Comparison of ENCODE assay signal across 9 cellular contexts in the genomic region with DNA sequence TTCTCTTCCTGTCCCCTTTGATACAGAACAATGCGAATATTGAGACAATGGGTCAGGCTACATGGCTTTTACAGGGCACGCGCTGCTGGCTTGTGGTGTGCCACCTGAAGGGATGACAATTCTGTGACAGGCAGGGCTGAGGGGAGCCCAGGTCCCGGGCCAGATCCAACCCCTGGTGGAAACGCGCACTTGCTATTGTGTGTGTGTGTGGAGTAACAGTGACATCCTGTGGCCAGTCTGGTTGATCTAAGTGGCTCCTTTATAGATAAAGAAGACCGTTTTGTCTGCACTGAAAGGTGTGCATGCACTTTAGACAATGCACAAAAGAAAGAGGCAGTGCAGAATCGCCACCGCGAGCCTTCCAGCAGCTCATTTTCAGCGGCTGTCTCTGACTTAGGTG.
DNase-seq lines count a peak whose midpoint lies in the region; ATAC-seq and TF ChIP-seq lines count a peak whose summit lies in the region.
"Had no signal": no experiment of that assay in that cellular context is flagged by ENCODE, and none has a peak within 500 bp of the region (broad histone marks: within the 10 kb centered on the region; RNA-seq: fewer than 3 reads in every experiment).

No MANE protein-coding gene starts in this region.

- H3K36me3 Mint-ChIP-seq in nephron progenitor cell (ENCODE audit: low read depth): no peaks in the 10 kb centered on the region

- H4K20me1 ChIP-seq in MM.1S (ENCODE audit: insufficient read depth, low read length) (no peaks in the 10 kb centered on the region), mammary epithelial cell (ENCODE audit: insufficient read depth, low read length) (no peaks in the 10 kb centered on the region)

- H3K9ac ChIP-seq in MM.1S (ENCODE audit: low read length): no peak overlapping the region
- no peak overlapping the region for H3K9ac ChIP-seq in mammary epithelial cell (ENCODE audit: insufficient read depth, low read length)

- ATAC-seq in GM18870 (IDR thresholded peaks at IDR 0.05; ENCODE audit: unreplicated experiment): no peak

- H3K27ac ChIP-seq in MM.1S (ENCODE audit: low read length): no peak overlapping the region
- H3K27ac ChIP-seq in mammary epithelial cell (ENCODE audit: insufficient read depth, low read depth, low read length): no peak overlapping the region

- H3K27ac Mint-ChIP-seq in nephron progenitor cell: no peak overlapping the region
- H3K27ac Mint-ChIP-seq: B cell had no signal

- H3K4me3 ChIP-seq in MM.1S (ENCODE audit: low read length) (no peak overlapping the region), mammary epithelial cell (replicated peaks in 1 of 3; ENCODE audit: insufficient read depth in 1 of 3, low read depth in 2 of 3, low read length in 3 of 3) (no peak overlapping the region)

- H3K4me1 ChIP-seq in MM.1S (ENCODE audit: low read length): no peaks in the 10 kb centered on the region
- peaks cover 56% of the 10 kb centered on the region for H3K4me1 ChIP-seq in mammary epithelial cell (ENCODE audit: insufficient read depth, low read length)

- CTCF ChIA-PET in mammary epithelial cell (lab: Charles Lee; ENCODE audit: low non-redundant PET): no interaction called here

- in situ Hi-C loops in mammary epithelial cell (cut with MboI; ENCODE audit: low sequenced_read_pairs in 2 of 2): loop anchor here (5.0 to 10.0 kb wide), 3 partner anchors 132 to 192 kb away; no protein-coding TSS in a partner anchor

- no TSS peak for BruUV-seq in mammary epithelial cell (replicated peaks; lab: Mats Ljungman, UMichigan)

- H3K9me3 Mint-ChIP-seq in nephron progenitor cell: no peaks in the 10 kb centered on the region

- intact Hi-C loops in mammary epithelial cell (cut with micrococcal nuclease): loop anchor here (1.0 to 2.0 kb wide), 3 partner anchors 133 to 247 kb away; no protein-coding TSS in a partner anchor

- H3K4me3 Mint-ChIP-seq in nephron progenitor cell: no peak overlapping the region
- H3K4me3 Mint-ChIP-seq: B cell had no signal

- dilution Hi-C loops in mammary epithelial cell (cut with HindIII; ENCODE audit: low sequenced_read_pairs): no loop called here

- H3F3A ChIP-seq in MM.1S (ENCODE audit: insufficient read depth, low read length): no peaks in the 10 kb centered on the region

- H2AFZ ChIP-seq in MM.1S (ENCODE audit: low read length) (no peak overlapping the region), mammary epithelial cell (ENCODE audit: low read depth, low read length) (no peak overlapping the region)

- TF ChIP-seq CTCF in MM.1S (IDR thresholded peaks at IDR 0.05; ENCODE audit: low read length) (peak; percentile 28; the same call in 1 of the 2 replicates), mammary epithelial cell (conservative IDR thresholded peaks at IDR 0.05 in 1 of 2, IDR thresholded peaks at IDR 0.05 in 1 of 2; ENCODE audit: extremely low read depth in 1 of 2, insufficient read depth in 1 of 2, low read depth in 1 of 2, low read length in 2 of 2) (peak; percentile 54 to 58), nephron progenitor cell (IDR thresholded peaks at IDR 0.05) (peak; percentile 52)

- H3K36me3 ChIP-seq in MM.1S (replicated peaks; ENCODE audit: insufficient read depth, low read length) (no peaks in the 10 kb centered on the region), mammary epithelial cell (ENCODE audit: insufficient read depth, low read length) (no peaks in the 10 kb centered on the region)

- H3K27me3 ChIP-seq in MM.1S (replicated peaks; ENCODE audit: insufficient read depth, low read length) (no peaks in the 10 kb centered on the region), mammary epithelial cell (ENCODE audit: insufficient read depth, low read length) (no peaks in the 10 kb centered on the region)

- peak; percentile 20 for DNase-seq in NCI-H1436 (lab: John Stamatoyannopoulos, UW)
- DNase-seq in NCI-H1436 treated with DMSO at 0.1 percent for 48 hours (lab: John Stamatoyannopoulos, UW): no peak
- no peak for DNase-seq in MM.1S
- peak; percentile 62 for DNase-seq in mammary epithelial cell
- peak; percentile 42 for DNase-seq in nephron progenitor cell
- DNase-seq in HK-2 (ENCODE audit: unreplicated experiment): no peak
- DNase-seq in 8988T: no peak

- peaks cover 26% of the 10 kb centered on the region for H3K27me3 Mint-ChIP-seq in nephron progenitor cell (ENCODE audit: low read depth, poor library complexity)

- no peaks in the 10 kb centered on the region for H3K9me3 ChIP-seq in MM.1S (replicated peaks; ENCODE audit: insufficient read depth, low read length)
- H3K9me3 ChIP-seq in mammary epithelial cell (replicated peaks; ENCODE audit: insufficient read depth, low read length): no peaks in the 10 kb centered on the region

- no peaks in the 10 kb centered on the region for H3K9me2 ChIP-seq in MM.1S (replicated peaks; ENCODE audit: insufficient read depth, low read length)

- no peak overlapping the region for H3K4me2 ChIP-seq in MM.1S (ENCODE audit: low read depth, low read length)
- H3K4me2 ChIP-seq in mammary epithelial cell (ENCODE audit: insufficient read depth, low read depth, low read length): no peak overlapping the region

- 20% methylated on average over 10 of the region's 11 CpGs for WGBS in mammary epithelial cell (ENCODE audit: low coverage, missing lambda C conversion rate)

- H3K4me1 Mint-ChIP-seq in nephron progenitor cell: peaks cover 11% of the 10 kb centered on the region
- H3K4me1 Mint-ChIP-seq: B cell had no signal

- no peaks in the 10 kb centered on the region for H3K79me2 ChIP-seq in MM.1S (ENCODE audit: low read length)
- H3K79me2 ChIP-seq in mammary epithelial cell (ENCODE audit: insufficient read depth, low read length): no peaks in the 10 kb centered on the region

Comparison
In these comparisons a context has a peak if more than half of its experiments do, and no peak if none do; other contexts are left out.
1. DNase-seq: peak in NCI-H1436 (single experiment), mammary epithelial cell (single experiment) and nephron progenitor cell (single experiment); none in NCI-H1436 treated with DMSO at 0.1 percent for 48 hours (single experiment), MM.1S (single experiment), HK-2 (single experiment) and 8988T (single experiment).
2. Peak in every context shown above with its lines, with median percentiles within 50 percentile points of each other: CTCF ChIP-seq.